In genomic region chr19:52601025-52601973, GRCh38 we compare ENCODE assay signal across 8 cellular contexts. TPM values are rescaled to one million over a fixed set of nuclear protein-coding genes. Genes with fewer than 3 reads are reported as not detected.
DNase-seq lines count a peak whose midpoint lies in the region; ATAC-seq and TF ChIP-seq lines count a peak whose summit lies in the region.

No MANE protein-coding gene starts in this region.

- H3K27ac ChIP-seq in right cardiac atrium (ENCODE audit: low read length) (no peak overlapping the region), psoas muscle (peak overlapping the region; percentile 38), urinary bladder (ENCODE audit: low read depth) (peak overlapping the region; percentile 65)

- no peaks in the 10 kb centered on the region for H3K4me1 ChIP-seq in right cardiac atrium (ENCODE audit: control insufficient read depth, insufficient read depth, low read length)
- peaks cover 5% of the 10 kb centered on the region for H3K4me1 ChIP-seq in psoas muscle
- no peaks in the 10 kb centered on the region for H3K4me1 ChIP-seq in urinary bladder (ENCODE audit: insufficient read depth)

- peaks cover 9 to 25% (median 23%) of the 10 kb centered on the region in 3 donors for H3K9me3 Mint-ChIP-seq in T-cell

- TF ChIP-seq CTCF in GM12865 (IDR thresholded peaks at IDR 0.05; ENCODE audit: insufficient read depth, low read depth, low read length, missing control alignments) (peak; percentile 28), psoas muscle (IDR thresholded peaks at IDR 0.05) (peak; percentile 44)

- POLR2A ChIA-PET in T-cell (lab: Charles Lee): no interaction called here

- H3K27ac Mint-ChIP-seq in T-cell: peak overlapping the region; percentile 77 to 87

- peaks cover 34 to 44% (median 41%) of the 10 kb centered on the region in 3 donors for H3K4me1 Mint-ChIP-seq in T-cell

- DNase-seq in GM12865 (ENCODE audit: low read depth): peak; percentile 93
- DNase-seq in NCI-H1092 treated with DMSO at 0.1 percent for 48 hours (lab: John Stamatoyannopoulos, UW): peak; percentile 66
- DNase-seq in T-cell: peak; percentile 82 to 96 (median 92)
- DNase-seq in amniotic stem cell (lab: John Stamatoyannopoulos, UW): peak; percentile 91
- peak; percentile 96 to 98 (median 98) for DNase-seq in right cardiac atrium
- DNase-seq in psoas muscle: peak; percentile 96

- ATAC-seq in HG02610 (IDR thresholded peaks at IDR 0.05; ENCODE audit: unreplicated experiment) (peak; percentile 95), T-cell (replicated peaks in 1 of 4) (peak; percentile 98 to 100 (median 98)), right cardiac atrium (peak; percentile 99), psoas muscle (peak; percentile 97 to 100 (median 98))

- intact Hi-C loops in right cardiac atrium (cut with DNase I) (no loop called here), psoas muscle (cut with DNase I) (loop anchor here in 1 of 2 donors (5.0 kb wide), 2 partner anchors 36 to 64 kb away; partner anchors contain the start of gene ZNF83)

- no peaks in the 10 kb centered on the region for H3K9me3 ChIP-seq in right cardiac atrium (ENCODE audit: control insufficient read depth, low read length)
- H3K9me3 ChIP-seq in psoas muscle: no peaks in the 10 kb centered on the region

- H3K27me3 Mint-ChIP-seq in T-cell: no peaks in the 10 kb centered on the region

- H3K36me3 ChIP-seq in psoas muscle (ENCODE audit: insufficient read depth in 1 of 2, low read depth in 1 of 2) (peaks cover 2 to 7% of the 10 kb centered on the region in 2 donors), urinary bladder (ENCODE audit: insufficient read depth) (no peaks in the 10 kb centered on the region)

- under 1% methylated on average over 62 of the region's 62 CpGs for WGBS in right cardiac atrium
- WGBS in psoas muscle, 3 donors: 0 to 1% (median 1%) methylated on average over 62 of the region's 62 CpGs
- WGBS in urinary bladder: under 1% methylated on average over 62 of the region's 62 CpGs

- peak overlapping the region; percentile 87 to 91 (median 89) for H3K4me3 Mint-ChIP-seq in T-cell

- peaks cover 34% of the 10 kb centered on the region for H3K36me3 Mint-ChIP-seq in T-cell

- H3K27me3 ChIP-seq in right cardiac atrium (ENCODE audit: control insufficient read depth, insufficient read depth) (no peaks in the 10 kb centered on the region), psoas muscle (ENCODE audit: insufficient read depth in 3 of 3, low read length in 2 of 3) (peaks cover 0 to 2% (median 0%) of the 10 kb centered on the region in 3 donors)

- CTCF ChIA-PET in T-cell (lab: Charles Lee): no interaction called here

- H3K4me3 ChIP-seq in GM12865 (ENCODE audit: low read depth, low read length) (peak overlapping the region; percentile 48), right cardiac atrium (ENCODE audit: low read length) (peak overlapping the region; percentile 50), psoas muscle (peak overlapping the region; percentile 76), urinary bladder (ENCODE audit: low read depth, low read length) (peak overlapping the region; percentile 75)

RNA-seq across cellular contexts. Expression of gene ZNF701, which starts 31.2 kb away (rescaled TPM):
- total RNA-seq in T-cell (10 to 100 TPM; 18.5 to 39.4 (median 35.7) TPM), right cardiac atrium (10 to 100 TPM; 16.2 to 19.7 (median 19.1) TPM), psoas muscle (10 to 100 TPM in 1 of 4 donors, 1 to 10 TPM in 3; 4.5 to 10.3 (median 7.9) TPM), urinary bladder (38.8 TPM)
- polyA plus RNA-seq in right cardiac atrium (11.5 TPM), psoas muscle (10 to 100 TPM in 1 of 3 donors, 1 to 10 TPM in 2; 2.0 to 10.5 (median 3.6) TPM), urinary bladder (7.0 TPM)

RNA-seq across cellular contexts. Expression of gene ZNF83, which starts 36.9 kb away (rescaled TPM):
- total RNA-seq in T-cell (10 to 100 TPM; 63.9 to 99.4 (median 84.6) TPM), right cardiac atrium (10 to 100 TPM; 19.2 to 27.4 (median 22.5) TPM), psoas muscle (10 to 100 TPM in 1 of 4 donors, 1 to 10 TPM in 3; 3.9 to 11.5 (median 4.5) TPM), urinary bladder (132 TPM)
- polyA plus RNA-seq in right cardiac atrium (24.9 TPM), psoas muscle (10 to 100 TPM in 1 of 3 donors, 1 to 10 TPM in 2; 4.5 to 10.2 (median 7.7) TPM), urinary bladder (28.2 TPM)
